11 cellular contexts compared by ENCODE assay signal in the genomic region with DNA sequence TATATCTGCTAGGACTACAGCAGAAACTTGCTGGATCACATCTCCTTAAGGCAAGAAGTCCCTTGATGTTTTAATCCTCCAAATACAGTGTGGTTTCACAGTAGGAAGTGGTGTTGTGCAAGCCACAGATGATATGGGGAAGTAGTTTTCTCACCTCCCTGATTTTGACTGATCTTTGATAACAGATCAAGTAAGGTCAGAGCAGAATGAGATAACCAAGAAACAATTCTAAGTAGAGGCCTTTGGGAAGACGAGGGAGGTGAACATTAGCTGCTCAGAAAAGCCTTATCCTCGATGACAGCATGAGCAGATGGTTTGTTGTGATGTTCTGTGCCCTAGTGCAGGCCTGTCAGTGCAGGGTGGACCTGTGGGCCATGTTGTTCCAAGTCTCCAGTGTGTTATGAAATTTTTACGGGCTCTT.
A peak's percentile ranks its signal among the peaks of the same experiment; 100 is the strongest.
DNase-seq lines count a peak whose midpoint lies in the region; ATAC-seq and TF ChIP-seq lines count a peak whose summit lies in the region.
"Had no signal": no experiment of that assay in that cellular context is flagged by ENCODE, and none has a peak within 500 bp of the region (broad histone marks: within the 10 kb centered on the region; RNA-seq: fewer than 3 reads in every experiment).

No MANE protein-coding gene starts in this region.

- H3K4me1 ChIP-seq in right atrium auricular region (no peaks in the 10 kb centered on the region), upper lobe of right lung (peaks cover 6% of the 10 kb centered on the region)

- TF ChIP-seq CTCF in right atrium auricular region (IDR thresholded peaks at IDR 0.05): no peak
- TF ChIP-seq CTCF in VCaP (conservative IDR thresholded peaks at IDR 0.05): no peak
- TF ChIP-seq CTCF in upper lobe of right lung (IDR thresholded peaks at IDR 0.05): no peak
- no peak for TF ChIP-seq CTCF in chondrocyte (IDR thresholded peaks at IDR 0.05)

- H3K9me3 ChIP-seq in right atrium auricular region (no peaks in the 10 kb centered on the region), upper lobe of right lung (no peaks in the 10 kb centered on the region)

- H3K4me3 ChIP-seq in right atrium auricular region (no peak overlapping the region), upper lobe of right lung (peak overlapping the region; percentile 5)

- no peaks in the 10 kb centered on the region for H3K27me3 ChIP-seq in right atrium auricular region
- no peaks in the 10 kb centered on the region for H3K27me3 ChIP-seq in upper lobe of right lung

- no peaks in the 10 kb centered on the region for H3K9me3 Mint-ChIP-seq in chondrocyte (ENCODE audit: low read depth)

- ATAC-seq in Right ventricle myocardium inferior: peak; percentile 93
- ATAC-seq in left cardiac atrium: peak; percentile 47 to 59
- ATAC-seq in upper lobe of right lung: peak; percentile 72
- ATAC-seq in HG02610 (IDR thresholded peaks at IDR 0.05; ENCODE audit: unreplicated experiment): no peak

- no peak overlapping the region for H3K4me3 Mint-ChIP-seq in chondrocyte (ENCODE audit: unreplicated experiment)

- H3K4me1 Mint-ChIP-seq in chondrocyte (ENCODE audit: low read depth): no peaks in the 10 kb centered on the region

- H3K27ac ChIP-seq in right atrium auricular region: no peak overlapping the region
- H3K27ac ChIP-seq in VCaP: peak overlapping the region; percentile 78
- no peak overlapping the region for H3K27ac ChIP-seq in upper lobe of right lung
- H3K27ac ChIP-seq: C4-2B had no signal

- peaks cover 6% of the 10 kb centered on the region for H3K36me3 Mint-ChIP-seq in chondrocyte (ENCODE audit: low read depth)

- no peaks in the 10 kb centered on the region for H3K27me3 Mint-ChIP-seq in chondrocyte (ENCODE audit: low read depth)

- no peak overlapping the region for H3K27ac Mint-ChIP-seq in chondrocyte (ENCODE audit: unreplicated experiment)

- intact Hi-C loops in Right ventricle myocardium inferior (cut with DNase I) (no loop called here), left cardiac atrium (cut with DNase I) (no loop called here), upper lobe of right lung (cut with DNase I) (no loop called here)

- H3K36me3 ChIP-seq in right atrium auricular region: peaks cover 6% of the 10 kb centered on the region
- H3K36me3 ChIP-seq in upper lobe of right lung: peaks cover 35% of the 10 kb centered on the region

- peak; percentile 58 for DNase-seq in Right ventricle myocardium inferior (ENCODE audit: missing footprints)
- no peak for DNase-seq in right atrium auricular region (ENCODE audit: low spot score)
- DNase-seq in left cardiac atrium: no peak
- no peak for DNase-seq in upper lobe of right lung
- no peak for DNase-seq in chondrocyte (ENCODE audit: low spot score)
- DNase-seq in NCI-H2029 (lab: John Stamatoyannopoulos, UW): no peak
- DNase-seq: Kasumi-1, nucleus accumbens had no signal
